ENCODE assay signal across 1 cellular context in the genomic region with DNA sequence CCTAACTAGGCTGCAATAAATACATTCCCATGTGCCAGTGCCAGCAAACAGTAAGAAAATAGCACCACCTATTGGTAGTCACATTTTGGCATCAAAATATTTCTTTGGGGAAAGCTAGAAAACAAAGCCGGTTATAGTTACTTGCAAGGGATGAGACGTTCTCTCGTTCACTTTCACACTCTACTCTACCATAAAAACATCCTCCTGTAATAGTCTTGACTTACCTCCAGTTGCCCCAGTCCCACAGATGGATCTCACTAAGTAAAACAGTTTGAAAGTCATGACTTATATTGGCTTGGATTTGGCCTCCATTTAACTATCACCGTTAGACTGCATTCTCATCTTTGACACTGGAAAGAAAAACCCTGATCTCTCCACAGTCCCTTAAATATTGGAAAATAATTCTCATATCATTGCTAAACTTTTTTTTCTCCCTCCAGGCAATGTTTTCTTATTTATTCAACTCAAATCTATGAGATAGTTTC.
TF ChIP-seq lines count a peak whose summit lies in the region.

No MANE protein-coding gene starts in this region.

TF ChIP-seq in liver, 16 proteins besides CTCF, POLR2A, EP300 and RAD21 (continued from another document):
- TF ChIP-seq REST (IDR thresholded peaks at IDR 0.05) (no peak), YY1 (IDR thresholded peaks at IDR 0.05) (no peak), NR2F2 (IDR thresholded peaks at IDR 0.05) (no peak), RXRA (IDR thresholded peaks at IDR 0.05) (no peak), FOXA1 (IDR thresholded peaks at IDR 0.05) (no peak), HNF4A (conservative IDR thresholded peaks at IDR 0.05) (no peak)
